ENCODE assay signal across 29 cellular contexts in genomic region chr17:57341611-57342010, GRCh38.
DNase-seq lines count a peak whose midpoint lies in the region; ATAC-seq, FAIRE-seq and TF ChIP-seq lines count a peak whose summit lies in the region.
"Had no signal": no experiment of that assay in that cellular context is flagged by ENCODE, and none has a peak within 500 bp of the region (broad histone marks: within the 10 kb centered on the region; RNA-seq: fewer than 3 reads in every experiment).

No MANE protein-coding gene starts in this region.

- POLR2A ChIA-PET in HepG2 (lab: Yijun Ruan, JAX) = interaction anchor here (1.6 kb wide), 1 partner anchor 85 kb away, joined by 5 read pairs; the partner anchor contains the start of gene MSI2

- no peak for FAIRE-seq in HepG2 (lab: Jason Lieb, UNC)
- FAIRE-seq: GM12891, H54, small intestine had no signal

- TF ChIP-seq RAD21 in HepG2 (CRISPR knock-in tag; IDR thresholded peaks at IDR 0.05) = no peak

- TF ChIP-seq POLR2A in HepG2 (IDR thresholded peaks at IDR 0.05; ENCODE audit: insufficient read depth in 1 of 2, low read depth in 2 of 2, low read length in 2 of 2) (no peak), right lobe of liver (IDR thresholded peaks at IDR 0.05) (no peak)

- TF ChIP-seq EP300 in HepG2 (IDR thresholded peaks at IDR 0.05; ENCODE audit: low read depth in 2 of 2, low read length in 2 of 2) = no peak
- TF ChIP-seq EP300 in HepG2 (CRISPR knock-in tag; IDR thresholded peaks at IDR 0.05; ENCODE audit: borderline replicate concordance) = no peak

- TF ChIP-seq CTCF in HepG2 (CRISPR knock-in tag; IDR thresholded peaks at IDR 0.05) = no peak
- no peak for TF ChIP-seq CTCF in right lobe of liver (IDR thresholded peaks at IDR 0.05)
- no peak for TF ChIP-seq CTCF in neural crest cell (conservative IDR thresholded peaks at IDR 0.05)
- no peak for TF ChIP-seq CTCF in upper lobe of right lung (IDR thresholded peaks at IDR 0.05)

- no peaks in the 10 kb centered on the region for H3K27me3 Mint-ChIP-seq in activated T-helper 17 cell treated with anti-CD3 and anti-CD28 coated beads, Interleukin-2, amount 50 U/mL, for 72 hours
- H3K27me3 Mint-ChIP-seq in neural crest cell (ENCODE audit: low read depth) = no peaks in the 10 kb centered on the region
- H3K27me3 Mint-ChIP-seq: activated CD8-positive, alpha-beta memory T cell treated with anti-CD3 and anti-CD28 coated beads, Interleukin-2, amount 10 ng/mL, durations not matched to agents 7 days and 5 days; activated naive CD8-positive, alpha-beta T cell treated with anti-CD3 and anti-CD28 coated beads, Interleukin-2, amount 50 U/mL, for 24 hours; stimulated activated naive CD8-positive, alpha-beta T cell treated with anti-CD3 and anti-CD28 coated beads, Interleukin-15, amount 100 ng/mL, for 72 hours had no signal

- peaks cover 29% of the 10 kb centered on the region for H3K79me2 ChIP-seq in HepG2 (ENCODE audit: insufficient read depth, low read length)

- peaks cover 29% of the 10 kb centered on the region for H3K4me1 Mint-ChIP-seq in activated T-helper 17 cell treated with anti-CD3 and anti-CD28 coated beads, Interleukin-2, amount 50 U/mL, for 72 hours
- peaks cover 68% of the 10 kb centered on the region for H3K4me1 Mint-ChIP-seq in neural crest cell

- H3K36me3 Mint-ChIP-seq in activated T-helper 17 cell treated with anti-CD3 and anti-CD28 coated beads, Interleukin-2, amount 50 U/mL, for 72 hours (ENCODE audit: low read depth) = peaks cover 49% of the 10 kb centered on the region
- H3K36me3 Mint-ChIP-seq in neural crest cell (ENCODE audit: low read depth) = peaks cover 10% of the 10 kb centered on the region
- H3K36me3 Mint-ChIP-seq: natural killer cell had no signal

- WGBS in HepG2 (ENCODE audit: low lambda C conversion rate) = 98% methylated on average over 4 of the region's 4 CpGs
- WGBS in right lobe of liver (ENCODE audit: insufficient coverage, low coverage, low lambda C conversion rate, missing lambda C conversion rate) = 98% methylated on average over 4 of the region's 4 CpGs

- no peaks in the 10 kb centered on the region for H3K9me3 Mint-ChIP-seq in activated T-helper 17 cell treated with anti-CD3 and anti-CD28 coated beads, Interleukin-2, amount 50 U/mL, for 72 hours
- H3K9me3 Mint-ChIP-seq in neural crest cell = peaks cover 4% of the 10 kb centered on the region
- H3K9me3 Mint-ChIP-seq: activated naive CD8-positive, alpha-beta T cell treated with anti-CD3 and anti-CD28 coated beads, Interleukin-2, amount 50 U/mL, for 24 hours; activated T-cell treated with anti-CD3 and anti-CD28 coated beads, Interleukin-2, amount 50 U/mL, for 4 hours; natural killer cell; stimulated activated naive CD8-positive, alpha-beta T cell treated with anti-CD3 and anti-CD28 coated beads, Interleukin-15, amount 100 ng/mL, for 72 hours; T-helper 1 cell treated with Interleukin-12 subunit alpha and Interleukin-12 subunit beta and Interleukin-4 antibody, amounts not matched to agents 30 μg/mL and 1 μg/mL, for 36 hours had no signal

- ATAC-seq in HepG2 = no peak
- ATAC-seq in right lobe of liver = no peak
- ATAC-seq in activated T-helper 17 cell treated with anti-CD3 and anti-CD28 coated beads, Interleukin-2, amount 50 U/mL, for 72 hours (replicated peaks) = no peak
- no peak for ATAC-seq in HG02678 (IDR thresholded peaks at IDR 0.05; ENCODE audit: unreplicated experiment)
- no peak for ATAC-seq in left lobe of liver
- no peak for ATAC-seq in upper lobe of right lung
- ATAC-seq: activated CD8-positive, alpha-beta memory T cell treated with anti-CD3 and anti-CD28 coated beads, Interleukin-2, amount 10 ng/mL, durations not matched to agents 7 days and 5 days; activated naive CD8-positive, alpha-beta T cell treated with anti-CD3 and anti-CD28 coated beads, Interleukin-2, amount 50 U/mL, for 24 hours; activated T-cell treated with anti-CD3 and anti-CD28 coated beads, Interleukin-2, amount 50 U/mL, for 4 hours; foreskin keratinocyte; natural killer cell; stimulated activated naive CD8-positive, alpha-beta T cell treated with anti-CD3 and anti-CD28 coated beads, Interleukin-15, amount 100 ng/mL, for 72 hours had no signal

- H3K9me3 ChIP-seq in HepG2 (ENCODE audit: low read length) (no peaks in the 10 kb centered on the region), right lobe of liver (no peaks in the 10 kb centered on the region), upper lobe of right lung (no peaks in the 10 kb centered on the region)
- H3K9me3 ChIP-seq: esophagus squamous epithelium, thoracic aorta had no signal

- H3K4me3 ChIP-seq in HepG2 (replicated peaks in 1 of 3; ENCODE audit: insufficient read depth in 1 of 3, low read depth in 2 of 3, low read length in 3 of 3) (no peak overlapping the region), right lobe of liver (no peak overlapping the region), upper lobe of right lung (no peak overlapping the region)
- H3K4me3 ChIP-seq: esophagus squamous epithelium, lung, SK-N-MC, thoracic aorta had no signal

- H3K36me3 ChIP-seq in HepG2 (replicated peaks in 1 of 2; ENCODE audit: control insufficient read depth in 1 of 2, insufficient read depth in 2 of 2, low read length in 2 of 2) (peaks cover 12 to 15% of the 10 kb centered on the region in 2 experiments), right lobe of liver (no peaks in the 10 kb centered on the region), upper lobe of right lung (no peaks in the 10 kb centered on the region)
- H3K36me3 ChIP-seq: esophagus squamous epithelium, thoracic aorta had no signal

- H3K27ac ChIP-seq in HepG2 (ENCODE audit: extremely low read length, insufficient read depth, low read length) (peak overlapping the region; percentile 36), right lobe of liver (no peak overlapping the region), upper lobe of right lung (no peak overlapping the region)
- H3K27ac ChIP-seq: esophagus squamous epithelium, foreskin keratinocyte, HL-60, SK-N-MC, thoracic aorta had no signal

- CTCF ChIA-PET in HepG2 (lab: Yijun Ruan, JAX; ENCODE audit: low intra/inter-chr PET ratio, low total read pairs) = no interaction called here

- H2AFZ ChIP-seq in HepG2 (ENCODE audit: low read length) = no peak overlapping the region

- no peak overlapping the region for H3K4me3 Mint-ChIP-seq in activated T-helper 17 cell treated with anti-CD3 and anti-CD28 coated beads, Interleukin-2, amount 50 U/mL, for 72 hours
- H3K4me3 Mint-ChIP-seq in neural crest cell = peak overlapping the region; percentile 14
- H3K4me3 Mint-ChIP-seq: activated CD8-positive, alpha-beta memory T cell treated with anti-CD3 and anti-CD28 coated beads, Interleukin-2, amount 10 ng/mL, durations not matched to agents 7 days and 5 days; activated naive CD8-positive, alpha-beta T cell treated with anti-CD3 and anti-CD28 coated beads, Interleukin-2, amount 50 U/mL, for 24 hours; activated T-cell treated with anti-CD3 and anti-CD28 coated beads, Interleukin-2, amount 50 U/mL, for 4 hours; natural killer cell; stimulated activated naive CD8-positive, alpha-beta T cell treated with anti-CD3 and anti-CD28 coated beads, Interleukin-15, amount 100 ng/mL, for 72 hours; T-helper 1 cell treated with Interleukin-12 subunit alpha and Interleukin-12 subunit beta and Interleukin-4 antibody, amounts not matched to agents 30 μg/mL and 1 μg/mL, for 36 hours had no signal

- BruUV-seq in HepG2 (replicated peaks; lab: Mats Ljungman, UMichigan) = no TSS peak

- in situ Hi-C loops in HepG2 (cut with HindIII; ENCODE audit: extremely low pct_ligation_motif_present, low pct_unique_long_range_greater_than_20kb) = no loop called here

- H3K4me1 ChIP-seq in HepG2 (ENCODE audit: insufficient read depth, low read length) (peaks cover 54% of the 10 kb centered on the region), right lobe of liver (peaks cover 0 to 18% (median 8%) of the 10 kb centered on the region in 4 donors), upper lobe of right lung (no peaks in the 10 kb centered on the region)
- H3K4me1 ChIP-seq: esophagus squamous epithelium, foreskin keratinocyte had no signal

- H3K27me3 ChIP-seq in HepG2 (ENCODE audit: control insufficient read depth in 1 of 2, insufficient read depth in 2 of 2, low read length in 2 of 2) (no peaks in the 10 kb centered on the region), right lobe of liver (no peaks in the 10 kb centered on the region), upper lobe of right lung (no peaks in the 10 kb centered on the region)
- H3K27me3 ChIP-seq: esophagus squamous epithelium, foreskin keratinocyte had no signal

- H4K20me1 ChIP-seq in HepG2 (ENCODE audit: insufficient read depth, low read length) = peaks cover 5% of the 10 kb centered on the region; the same call in 1 of the 2 replicates

- H3K27ac Mint-ChIP-seq in activated T-helper 17 cell treated with anti-CD3 and anti-CD28 coated beads, Interleukin-2, amount 50 U/mL, for 72 hours = peak overlapping the region; percentile 57
- H3K27ac Mint-ChIP-seq in neural crest cell (ENCODE audit: unreplicated experiment) = peak overlapping the region; percentile 63
- H3K27ac Mint-ChIP-seq: activated CD8-positive, alpha-beta memory T cell treated with anti-CD3 and anti-CD28 coated beads, Interleukin-2, amount 10 ng/mL, durations not matched to agents 7 days and 5 days; natural killer cell; T-helper 1 cell treated with Interleukin-12 subunit alpha and Interleukin-12 subunit beta and Interleukin-4 antibody, amounts not matched to agents 30 μg/mL and 1 μg/mL, for 36 hours had no signal

- intact Hi-C loops in HepG2 (cut with micrococcal nuclease; ENCODE audit: unreplicated experiment) = no loop called here
- intact Hi-C loops in right lobe of liver (cut with DNase I) = no loop called here
- intact Hi-C loops in upper lobe of right lung (cut with DNase I) = no loop called here

- no peak for DNase-seq in HepG2 (ENCODE audit: low spot score)
- DNase-seq in right lobe of liver = no peak
- DNase-seq in neural crest cell (ENCODE audit: low read depth, low spot score) = no peak
- DNase-seq in RPMI8226 = no peak
- no peak for DNase-seq in left lobe of liver (ENCODE audit: low spot score)
- DNase-seq in upper lobe of right lung = no peak
- DNase-seq: activated CD4-positive, alpha-beta T cell treated with anti-CD3 and anti-CD28 coated beads, Interleukin-2, amount 50 U/mL, for 4 hours; activated CD8-positive, alpha-beta memory T cell treated with anti-CD3 and anti-CD28 coated beads, Interleukin-2, amount 10 ng/mL, durations not matched to agents 7 days and 5 days; activated naive CD4-positive, alpha-beta T cell; activated naive CD8-positive, alpha-beta T cell treated with anti-CD3 and anti-CD28 coated beads, Interleukin-2, amount 50 U/mL, for 24 hours; activated T-cell treated with anti-CD3 and anti-CD28 coated beads, Interleukin-2, amount 50 U/mL, for 4 hours; esophagus squamous epithelium; foreskin keratinocyte; Kasumi-1; natural killer cell; NCI-H1436 treated with DMSO at 0.1 percent for 48 hours; NCI-H446; NCI-H774; small intestine; stimulated activated naive CD8-positive, alpha-beta T cell treated with anti-CD3 and anti-CD28 coated beads, Interleukin-15, amount 100 ng/mL, for 72 hours had no signal

- no peak overlapping the region for H3K9ac ChIP-seq in HepG2 (ENCODE audit: insufficient read depth, low read depth, low read length)

- no peak overlapping the region for H3K4me2 ChIP-seq in HepG2 (ENCODE audit: low read depth, low read length)
